Comparison of ENCODE assay signal across 1 cellular context in the genomic region with DNA sequence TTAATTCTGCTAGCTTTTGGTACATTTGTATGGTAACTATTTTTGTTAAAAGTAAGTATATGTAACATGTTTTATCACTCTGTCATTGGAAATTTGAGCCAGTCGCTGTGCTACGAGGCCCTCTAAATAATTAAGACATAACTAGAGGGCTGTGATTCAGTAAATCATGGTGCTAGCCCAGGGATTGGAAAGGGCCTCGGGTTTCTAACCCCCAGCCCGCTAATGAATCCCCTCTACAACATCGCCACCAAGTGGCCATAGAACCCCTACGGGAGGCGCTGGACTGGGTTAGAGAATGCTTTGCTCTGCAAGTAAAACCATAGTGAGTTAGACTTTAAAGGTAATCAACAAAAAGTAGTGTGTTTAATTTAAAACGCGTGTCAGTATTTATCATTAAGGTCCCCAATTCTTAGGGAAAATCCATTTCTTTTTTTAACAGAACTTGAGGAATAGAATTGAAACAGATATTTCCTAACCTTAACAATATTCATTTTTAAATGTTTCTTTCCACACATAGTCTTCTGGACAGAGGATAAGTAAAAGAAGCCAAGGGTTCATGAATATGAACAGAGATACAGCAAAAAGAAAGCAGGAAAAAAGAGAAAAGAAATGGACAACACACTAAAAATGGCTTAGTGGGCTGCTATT.
TF ChIP-seq lines count a peak whose summit lies in the region.

No MANE protein-coding gene starts in this region.

TF ChIP-seq in WTC11, 78 proteins besides CTCF, POLR2A, EP300 and RAD21 (continued from another document):
- TF ChIP-seq, protein P1, sequence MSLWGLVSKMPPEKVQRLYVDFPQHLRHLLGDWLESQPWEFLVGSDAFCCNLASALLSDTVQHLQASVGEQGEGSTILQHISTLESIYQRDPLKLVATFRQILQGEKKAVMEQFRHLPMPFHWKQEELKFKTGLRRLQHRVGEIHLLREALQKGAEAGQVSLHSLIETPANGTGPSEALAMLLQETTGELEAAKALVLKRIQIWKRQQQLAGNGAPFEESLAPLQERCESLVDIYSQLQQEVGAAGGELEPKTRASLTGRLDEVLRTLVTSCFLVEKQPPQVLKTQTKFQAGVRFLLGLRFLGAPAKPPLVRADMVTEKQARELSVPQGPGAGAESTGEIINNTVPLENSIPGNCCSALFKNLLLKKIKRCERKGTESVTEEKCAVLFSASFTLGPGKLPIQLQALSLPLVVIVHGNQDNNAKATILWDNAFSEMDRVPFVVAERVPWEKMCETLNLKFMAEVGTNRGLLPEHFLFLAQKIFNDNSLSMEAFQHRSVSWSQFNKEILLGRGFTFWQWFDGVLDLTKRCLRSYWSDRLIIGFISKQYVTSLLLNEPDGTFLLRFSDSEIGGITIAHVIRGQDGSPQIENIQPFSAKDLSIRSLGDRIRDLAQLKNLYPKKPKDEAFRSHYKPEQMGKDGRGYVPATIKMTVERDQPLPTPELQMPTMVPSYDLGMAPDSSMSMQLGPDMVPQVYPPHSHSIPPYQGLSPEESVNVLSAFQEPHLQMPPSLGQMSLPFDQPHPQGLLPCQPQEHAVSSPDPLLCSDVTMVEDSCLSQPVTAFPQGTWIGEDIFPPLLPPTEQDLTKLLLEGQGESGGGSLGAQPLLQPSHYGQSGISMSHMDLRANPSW (CRISPR knock-in tag; conservative IDR thresholded peaks at IDR 0.05; ENCODE audit: low read depth), result no peak
